1 cellular context compared by ENCODE assay signal in genomic region chr17:31741371-31741770, GRCh38.
TF ChIP-seq lines count a peak whose summit lies in the region.

No MANE protein-coding gene starts in this region.

TF ChIP-seq in IMR-90, 13 proteins besides CTCF, POLR2A, EP300 and RAD21 (continued from another document):
- no peak for TF ChIP-seq MXI1 (IDR thresholded peaks at IDR 0.05; ENCODE audit: borderline replicate concordance, low read depth, low read length)
- no peak for TF ChIP-seq RCOR1 (IDR thresholded peaks at IDR 0.05; ENCODE audit: insufficient replicate concordance, low read length)
- TF ChIP-seq USF2 (IDR thresholded peaks at IDR 0.05; ENCODE audit: low read depth, low read length) = no peak
- no peak for TF ChIP-seq FOS (IDR thresholded peaks at IDR 0.05; ENCODE audit: low read depth, low read length)
- no peak for TF ChIP-seq MAZ (IDR thresholded peaks at IDR 0.05; ENCODE audit: borderline replicate concordance, low read depth, low read length)
- TF ChIP-seq RFX5 (IDR thresholded peaks at IDR 0.05; ENCODE audit: low read depth, low read length) = no peak
- TF ChIP-seq CHD1 (IDR thresholded peaks at IDR 0.05; ENCODE audit: low read depth, low read length) = no peak
